In genomic region chr17:48600244-48601098, GRCh38 we compare ENCODE assay signal across 17 cellular contexts. TPM values are rescaled to one million over a fixed set of nuclear protein-coding genes. Genes with fewer than 3 reads are reported as not detected.
DNase-seq lines count a peak whose midpoint lies in the region; TF ChIP-seq lines count a peak whose summit lies in the region.
"Had no signal": no experiment of that assay in that cellular context is flagged by ENCODE, and none has a peak within 500 bp of the region (broad histone marks: within the 10 kb centered on the region; RNA-seq: fewer than 3 reads in every experiment).

No MANE protein-coding gene starts in this region.

- peaks cover 100% of the 10 kb centered on the region for H3K79me2 ChIP-seq in Loucy (ENCODE audit: insufficient read depth, low read length)

- H3K4me1 Mint-ChIP-seq in osteocyte (ENCODE audit: unreplicated experiment), result peaks cover 6% of the 10 kb centered on the region

- H3K36me3 ChIP-seq in Loucy (ENCODE audit: insufficient read depth, low read length) (peaks cover 73% of the 10 kb centered on the region), kidney epithelial cell (ENCODE audit: control insufficient read depth, insufficient read depth, low read length) (no peaks in the 10 kb centered on the region)
- H3K36me3 ChIP-seq: esophagus muscularis mucosa, neutrophil had no signal

- no peaks in the 10 kb centered on the region for H3F3A ChIP-seq in Loucy (ENCODE audit: low read depth)

- peaks cover 88% of the 10 kb centered on the region for H4K20me1 ChIP-seq in Loucy (ENCODE audit: insufficient read depth, low read length, poor library complexity, severe bottlenecking)

- TF ChIP-seq CTCF in 22Rv1 (IDR thresholded peaks at IDR 0.05), result no peak
- no peak for TF ChIP-seq CTCF in Loucy (conservative IDR thresholded peaks at IDR 0.05; ENCODE audit: low read length)
- no peak for TF ChIP-seq CTCF in kidney epithelial cell (IDR thresholded peaks at IDR 0.05; ENCODE audit: insufficient read depth, low read length, poor library complexity, severe bottlenecking)
- TF ChIP-seq CTCF in osteocyte (IDR thresholded peaks at IDR 0.05), result no peak

- no peaks in the 10 kb centered on the region for H3K9me2 ChIP-seq in Loucy (replicated peaks; ENCODE audit: low read depth, low read length)

- H3K9ac ChIP-seq in Loucy (ENCODE audit: low read depth, low read length, poor library complexity, severe bottlenecking), result peak overlapping the region; percentile 100

- H3K4me2 ChIP-seq in Loucy (ENCODE audit: low read depth, low read length, poor library complexity, severe bottlenecking), result peak overlapping the region; percentile 98

- 0 out of 2 replicates have a peak overlapping the region, but pooled peaks have one; percentile 12 for H3K27ac ChIP-seq in 22Rv1
- H3K27ac ChIP-seq: coronary artery, esophagus muscularis mucosa, neutrophil had no signal

- H3K27me3 Mint-ChIP-seq in osteocyte (ENCODE audit: unreplicated experiment), result peaks cover 97% of the 10 kb centered on the region

- H3K4me3 Mint-ChIP-seq in osteocyte (ENCODE audit: unreplicated experiment), result no peak overlapping the region

- H3K36me3 Mint-ChIP-seq in osteocyte (ENCODE audit: unreplicated experiment), result no peaks in the 10 kb centered on the region

- no peak overlapping the region for H3K27ac Mint-ChIP-seq in osteocyte (ENCODE audit: unreplicated experiment)

- H3K4me3 ChIP-seq in Loucy (ENCODE audit: low read length, poor library complexity, severe bottlenecking) (peak overlapping the region; percentile 89), kidney epithelial cell (ENCODE audit: low read depth, low read length) (peak overlapping the region; percentile 92)
- H3K4me3 ChIP-seq: coronary artery, esophagus muscularis mucosa had no signal

- DNase-seq in kidney epithelial cell (ENCODE audit: low read depth), result no peak
- no peak for DNase-seq in GM03348 (ENCODE audit: low spot score)
- DNase-seq in osteocyte (ENCODE audit: extremely low spot score, unreplicated experiment), result no peak
- no peak for DNase-seq in dedifferentiated amniotic fluid mesenchymal stem cell (ENCODE audit: extremely low spot score)
- DNase-seq: activated CD4-positive, alpha-beta T cell treated with anti-CD3 and anti-CD28 coated beads, Interleukin-2, amount 50 U/mL, for 4 hours; COR-L47; H7; hippocampal formation; NCI-H2029 treated with DMSO at 0.1 percent for 48 hours; Right ventricle myocardium superior; substantia nigra; T1000 had no signal

- H3K9me3 ChIP-seq in Loucy (ENCODE audit: insufficient read depth, low read depth, low read length), result no peaks in the 10 kb centered on the region
- H3K9me3 ChIP-seq: esophagus muscularis mucosa, neutrophil had no signal

- H2AFZ ChIP-seq in Loucy (ENCODE audit: low read length), result no peak overlapping the region

- H3K4me1 ChIP-seq in Loucy (ENCODE audit: insufficient read depth, low read length, poor library complexity, severe bottlenecking), result peaks cover 25% of the 10 kb centered on the region

- H3K9me3 Mint-ChIP-seq in osteocyte (ENCODE audit: unreplicated experiment), result peaks cover 6% of the 10 kb centered on the region

- peaks cover 75% of the 10 kb centered on the region for H3K27me3 ChIP-seq in Loucy (ENCODE audit: insufficient read depth, low read length, poor library complexity, severe bottlenecking)
- H3K27me3 ChIP-seq in kidney epithelial cell (ENCODE audit: control insufficient read depth, insufficient read depth, low read length), result no peaks in the 10 kb centered on the region

RNA-seq across cellular contexts. Expression of gene HOXB6, which starts 4.3 kb away (rescaled TPM):
- 29.8 and 30.7 TPM in 2 replicates for total RNA-seq in kidney epithelial cell
- total RNA-seq in osteocyte, result not detected in 2 replicates
- total RNA-seq: H7 had no signal

RNA-seq across cellular contexts. Expression of gene HOXB5, which starts 6.9 kb away (rescaled TPM):
- 3.6 and 3.8 TPM in 2 replicates for total RNA-seq in kidney epithelial cell
- total RNA-seq in osteocyte, result not detected in 2 replicates
- total RNA-seq: H7 had no signal

RNA-seq across cellular contexts. Expression of gene HOXB7, which starts 10.3 kb away (rescaled TPM):
- 26.3 and 27.2 TPM in 2 replicates for total RNA-seq in kidney epithelial cell
- total RNA-seq in osteocyte, result not detected in 2 replicates

RNA-seq across cellular contexts. Expression of gene HOXB3, which starts 10.4 kb away (rescaled TPM):
- total RNA-seq in kidney epithelial cell (24.0 and 31.1 TPM in 2 replicates), osteocyte (0.46 TPM in 1 of 2 replicates, not detected in the other)

RNA-seq across cellular contexts. Expression of gene HOXB8, which starts 14.6 kb away (rescaled TPM):
- total RNA-seq in kidney epithelial cell, result 7.2 and 7.5 TPM in 2 replicates
- not detected in 2 replicates for total RNA-seq in osteocyte
- total RNA-seq: esophagus muscularis mucosa, H7, Right ventricle myocardium superior had no signal

Comparison
In these comparisons a context has a peak if more than half of its experiments do, and no peak if none do; other contexts are left out.
1. RNA of gene HOXB6, which starts 4.3 kb away (total RNA-seq): 29.8 to 30.7 TPM in kidney epithelial cell; not detected in osteocyte; every median in the first group is over 10 times any median in the second.
2. RNA of gene HOXB7, which starts 10.3 kb away (total RNA-seq): 26.3 to 27.2 TPM in kidney epithelial cell; not detected in osteocyte; every median in the first group is over 10 times any median in the second.